ENCODE assay signal across 8 cellular contexts in the genomic region with DNA sequence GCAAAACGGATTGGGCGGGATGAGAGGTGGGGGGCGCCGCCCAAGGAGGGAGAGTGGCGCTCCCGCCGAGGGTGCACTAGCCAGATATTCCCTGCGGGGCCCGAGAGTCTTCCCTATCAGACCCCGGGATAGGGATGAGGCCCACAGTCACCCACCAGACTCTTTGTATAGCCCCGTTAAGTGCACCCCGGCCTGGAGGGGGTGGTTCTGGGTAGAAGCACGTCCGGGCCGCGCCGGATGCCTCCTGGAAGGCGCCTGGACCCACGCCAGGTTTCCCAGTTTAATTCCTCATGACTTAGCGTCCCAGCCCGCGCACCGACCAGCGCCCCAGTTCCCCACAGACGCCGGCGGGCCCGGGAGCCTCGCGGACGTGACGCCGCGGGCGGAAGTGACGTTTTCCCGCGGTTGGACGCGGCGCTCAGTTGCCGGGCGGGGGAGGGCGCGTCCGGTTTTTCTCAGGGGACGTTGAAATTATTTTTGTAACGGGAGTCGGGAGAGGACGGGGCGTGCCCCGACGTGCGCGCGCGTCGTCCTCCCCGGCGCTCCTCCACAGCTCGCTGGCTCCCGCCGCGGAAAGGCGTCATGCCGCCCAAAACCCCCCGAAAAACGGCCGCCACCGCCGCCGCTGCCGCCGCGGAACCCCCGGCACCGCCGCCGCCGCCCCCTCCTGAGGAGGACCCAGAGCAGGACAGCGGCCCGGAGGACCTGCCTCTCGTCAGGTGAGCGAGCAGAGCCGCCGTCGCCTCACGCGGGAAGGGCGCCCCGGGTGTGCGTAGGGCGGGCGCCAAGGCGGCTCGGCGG. TPM values are rescaled to one million over a fixed set of nuclear protein-coding genes. Genes with fewer than 3 reads are reported as not detected.
A peak's percentile ranks its signal among the peaks of the same experiment; 100 is the strongest.
DNase-seq lines count a peak whose midpoint lies in the region.

Gene RB1, plus strand, starts transcription at position 421 of the 801 bp plus-strand sequence. Its CDS starts 162 bp downstream, at position 583.

- DNase-seq in G401 (ENCODE audit: low spot score): peak; percentile 84
- peak; percentile 86 to 90 for DNase-seq in HAP-1 (ENCODE audit: low spot score in 2 of 2)
- DNase-seq in MG63: peak; percentile 94
- DNase-seq in SJSA1 (ENCODE audit: low read depth in 1 of 2, low spot score in 2 of 2): peak; percentile 89 to 92
- DNase-seq in activated naive CD4-positive, alpha-beta T cell treated with Interleukin-2 at 50 U/mL for 16 hours: peak; percentile 90
- peak; percentile 89 for DNase-seq in foreskin melanocyte
- DNase-seq in stromal cell of bone marrow (ENCODE audit: low read depth): peak; percentile 79

- H3K27me3 ChIP-seq in HAP-1 (ENCODE audit: low read depth) (no peaks in the 10 kb centered on the region), MG63 (no peaks in the 10 kb centered on the region), SJSA1 (replicated peaks) (no peaks in the 10 kb centered on the region), neuron (ENCODE audit: insufficient read depth, low read length) (no peaks in the 10 kb centered on the region)

- H3K4me1 ChIP-seq in HAP-1 (peaks cover 8% of the 10 kb centered on the region), SJSA1 (replicated peaks) (peaks cover 17% of the 10 kb centered on the region), neuron (ENCODE audit: insufficient read depth, low read length) (peaks cover 14% of the 10 kb centered on the region)

- in situ Hi-C loops in G401 (cut with HindIII; ENCODE audit: low sequenced_read_pairs) (no loop called here), HAP-1 (cut with MboI; ENCODE audit: low sequenced_read_pairs) (no loop called here)

- H3K9me3 ChIP-seq in HAP-1 (no peaks in the 10 kb centered on the region), MG63 (no peaks in the 10 kb centered on the region), SJSA1 (replicated peaks) (no peaks in the 10 kb centered on the region), neuron (ENCODE audit: low read length) (no peaks in the 10 kb centered on the region)

- 0 out of 2 replicates have a peak, but pooled peaks cover 4% of the 10 kb centered on the region for H3K36me3 ChIP-seq in HAP-1 (replicated peaks)
- peaks cover 10% of the 10 kb centered on the region for H3K36me3 ChIP-seq in MG63
- H3K36me3 ChIP-seq in SJSA1: peaks cover 25% of the 10 kb centered on the region
- H3K36me3 ChIP-seq in neuron (ENCODE audit: insufficient read depth, low read length): no peaks in the 10 kb centered on the region

- peak within 1 kb of the TSS; percentile 91 for H2AFZ ChIP-seq in neuron (ENCODE audit: low read depth, low read length)

- H3K4me3 ChIP-seq in HAP-1 (peak within 1 kb of the TSS; percentile 86), MG63 (peak within 1 kb of the TSS; percentile 72), SJSA1 (peak within 1 kb of the TSS; percentile 96), neuron (ENCODE audit: low read length) (peak within 1 kb of the TSS; percentile 95)

- peak within 1 kb of the TSS; percentile 94 for H3K27ac ChIP-seq in SJSA1

RNA-seq across cellular contexts. Expression of gene RB1, which starts in this region (rescaled TPM):
- 17.5 and 24.8 TPM in 2 replicates for total RNA-seq in G401 (2014; rRNA removed; shearing (Covaris generic))
- total RNA-seq in MG63 (2014; rRNA removed; shearing (Covaris generic); ENCODE audit: low replicate concordance): 27.0 and 32.4 TPM in 2 replicates
- total RNA-seq in SJSA1 (2014; rRNA removed; shearing (Covaris generic)): 53.8 and 65.7 TPM in 2 replicates

Comparison
In these comparisons a context has a peak if more than half of its experiments do, and no peak if none do; other contexts are left out.
1. Peak in every context shown above with its lines: DNase-seq, H3K4me3 ChIP-seq and H3K27ac ChIP-seq.